8 cellular contexts compared by ENCODE assay signal in genomic region chr5:154273028-154273617, GRCh38.
DNase-seq lines count a peak whose midpoint lies in the region; ATAC-seq and TF ChIP-seq lines count a peak whose summit lies in the region.

No MANE protein-coding gene starts in this region.

- in situ Hi-C loops in G401 (cut with HindIII; ENCODE audit: low sequenced_read_pairs): no loop called here

- TF ChIP-seq CTCF in brain (conservative IDR thresholded peaks at IDR 0.05): no peak

- ATAC-seq in GM18907 (IDR thresholded peaks at IDR 0.05; ENCODE audit: unreplicated experiment) (peak; percentile 70), HG03432 (IDR thresholded peaks at IDR 0.05; ENCODE audit: unreplicated experiment) (peak; percentile 67), naive B cell (ENCODE audit: low read depth in 2 of 2) (peak; percentile 56 to 57)

- DNase-seq in AG08395 (ENCODE audit: low spot score): peak; percentile 31
- no peak for DNase-seq in naive B cell
- no peak for DNase-seq in NCI-H1092 treated with DMSO at 0.1 percent for 48 hours (lab: John Stamatoyannopoulos, UW)
- DNase-seq in G401 (ENCODE audit: low spot score): no peak
- no peak for DNase-seq in mucosa of gallbladder (ENCODE audit: low spot score)

- no peaks in the 10 kb centered on the region for H3K36me3 Mint-ChIP-seq in brain
- H3K36me3 Mint-ChIP-seq in naive B cell: peaks cover 0 to 5% of the 10 kb centered on the region in 2 donors

- H3K4me1 Mint-ChIP-seq in brain (peaks cover 63% of the 10 kb centered on the region), naive B cell (peaks cover 40 to 45% (median 42%) of the 10 kb centered on the region in 3 donors)

- H3K27ac Mint-ChIP-seq in brain (peak overlapping the region in 3 of 5 experiments; percentile 3 to 89 (median 80)), naive B cell (peak overlapping the region; percentile 21 to 91 (median 66))

- H3K9me3 Mint-ChIP-seq in brain: no peaks in the 10 kb centered on the region
- H3K9me3 Mint-ChIP-seq in naive B cell: no peaks in the 10 kb centered on the region

- H3K4me3 Mint-ChIP-seq in brain (peak overlapping the region in 1 of 5 experiments; percentile 17), naive B cell (peak overlapping the region in 7 of 8 donors; percentile 34 to 81 (median 53))

- H3K27me3 Mint-ChIP-seq in brain: no peaks in the 10 kb centered on the region
- H3K27me3 Mint-ChIP-seq in naive B cell: no peaks in the 10 kb centered on the region
